Comparison of ENCODE assay signal across 29 cellular contexts in genomic region chr9:129012893-129013448, GRCh38. TPM values are rescaled to one million over a fixed set of nuclear protein-coding genes. Genes with fewer than 3 reads are reported as not detected.
DNase-seq lines count a peak whose midpoint lies in the region; ATAC-seq and TF ChIP-seq lines count a peak whose summit lies in the region.
"Had no signal": no experiment of that assay in that cellular context is flagged by ENCODE, and none has a peak within 500 bp of the region (broad histone marks: within the 10 kb centered on the region; RNA-seq: fewer than 3 reads in every experiment).

No MANE protein-coding gene starts in this region.

- H3K27ac ChIP-seq in IMR-90 (ENCODE audit: insufficient read depth, low read length) (no peak overlapping the region), trophoblast cell (ENCODE audit: low read depth, low read length) (peak overlapping the region; percentile 29)
- H3K27ac ChIP-seq: BLaER1 treated with 17β-estradiol and CSF1 and Interleukin-3, amounts not matched to agents 10 nM and 100 nM had no signal

- H3K4me3 Mint-ChIP-seq in endothelial cell (ENCODE audit: unreplicated experiment): peak overlapping the region; percentile 37
- H3K4me3 Mint-ChIP-seq: CD4-positive, alpha-beta T cell had no signal

- TF ChIP-seq RAD21 in IMR-90 (IDR thresholded peaks at IDR 0.05; ENCODE audit: low read length): no peak

- H2BK120ac ChIP-seq in IMR-90 (ENCODE audit: low read depth, low read length) (no peak overlapping the region), trophoblast cell (ENCODE audit: insufficient read depth, low read length, poor library complexity) (no peak overlapping the region)

- H4K8ac ChIP-seq in IMR-90 (ENCODE audit: low read depth in 2 of 2, low read length in 2 of 2) (no peak overlapping the region), trophoblast cell (ENCODE audit: low read depth, low read length) (no peak overlapping the region)

- H3K79me2 ChIP-seq in trophoblast cell (ENCODE audit: control insufficient read depth, insufficient read depth, low read length, poor library complexity): no peaks in the 10 kb centered on the region

- dilution Hi-C loops in IMR-90 (cut with HindIII; ENCODE audit: low sequenced_read_pairs, unreplicated experiment): no loop called here

- H3K4me3 ChIP-seq in IMR-90 (ENCODE audit: insufficient read depth, low read depth, low read length) (no peak overlapping the region), trophoblast cell (ENCODE audit: low read depth, low read length) (no peak overlapping the region)
- H3K4me3 ChIP-seq: A549; BLaER1 treated with 17β-estradiol and CSF1 and Interleukin-3, amounts not matched to agents 10 nM and 100 nM; K562; SJCRH30 had no signal

- H2BK15ac ChIP-seq in IMR-90 (ENCODE audit: low read depth, low read length): no peak overlapping the region

- H2BK5ac ChIP-seq in IMR-90 (ENCODE audit: low read depth, low read length, poor library complexity, severe bottlenecking) (no peak overlapping the region), trophoblast cell (ENCODE audit: low read depth, low read length, poor library complexity) (no peak overlapping the region)

- no peak overlapping the region for H3K56ac ChIP-seq in IMR-90 (ENCODE audit: extremely low read depth, insufficient read depth, low read length)

- no peak overlapping the region for H2BK20ac ChIP-seq in IMR-90 (ENCODE audit: low read depth, low read length)

- intact Hi-C loops in IMR-90 (cut with micrococcal nuclease): no loop called here

- no peak overlapping the region for H4K12ac ChIP-seq in trophoblast cell (ENCODE audit: low read depth, low read length)

- no peaks in the 10 kb centered on the region for H3K9me3 ChIP-seq in IMR-90 (ENCODE audit: control insufficient read depth, insufficient read depth, low read length)
- no peaks in the 10 kb centered on the region for H3K9me3 ChIP-seq in trophoblast cell (ENCODE audit: insufficient read depth, low read depth, low read length)
- H3K9me3 ChIP-seq: A549; BLaER1 treated with 17β-estradiol and CSF1 and Interleukin-3, amounts not matched to agents 10 nM and 100 nM; Caco-2; SJCRH30 had no signal

- H4K20me1 ChIP-seq in IMR-90 (ENCODE audit: insufficient read depth, low read length): peaks cover 7% of the 10 kb centered on the region

- H2AFZ ChIP-seq in IMR-90 (replicated peaks; ENCODE audit: low read length, poor library complexity) (no peak overlapping the region), trophoblast cell (ENCODE audit: insufficient read depth, low read length, poor library complexity) (no peak overlapping the region)

- H3K4me1 ChIP-seq in IMR-90 (ENCODE audit: control insufficient read depth, insufficient read depth, low read length): no peaks in the 10 kb centered on the region
- H3K4me1 ChIP-seq in trophoblast cell (ENCODE audit: control insufficient read depth in 1 of 2, insufficient read depth in 2 of 2, low read length in 2 of 2): peaks cover 28 to 32% of the 10 kb centered on the region in 2 experiments
- H3K4me1 ChIP-seq: A549, Caco-2 had no signal

- CTCF ChIA-PET in IMR-90 (lab: Yijun Ruan, JAX): interaction anchor here (0.9 kb wide), 1 partner anchor 18 kb away, joined by 3 read pairs; no protein-coding TSS in a partner anchor

- BruUV-seq in IMR-90 (replicated peaks; lab: Mats Ljungman, UMichigan): no TSS peak

- H3K4me2 ChIP-seq in IMR-90 (ENCODE audit: low read depth, low read length) (no peak overlapping the region), trophoblast cell (ENCODE audit: low read length) (no peak overlapping the region)
- H3K4me2 ChIP-seq: A549; BLaER1 treated with 17β-estradiol and CSF1 and Interleukin-3, amounts not matched to agents 10 nM and 100 nM had no signal

- H3K4me1 Mint-ChIP-seq in endothelial cell (ENCODE audit: unreplicated experiment): peaks cover 8% of the 10 kb centered on the region

- no peak overlapping the region for H4K5ac ChIP-seq in IMR-90 (ENCODE audit: low read depth, low read length)

- H3K27me3 ChIP-seq in IMR-90 (ENCODE audit: control insufficient read depth, insufficient read depth, low read length): no peaks in the 10 kb centered on the region
- no peaks in the 10 kb centered on the region for H3K27me3 ChIP-seq in trophoblast cell (ENCODE audit: insufficient read depth, low read length)
- H3K27me3 ChIP-seq: BLaER1 treated with 17β-estradiol and CSF1 and Interleukin-3, amounts not matched to agents 10 nM and 100 nM; SJCRH30 had no signal

- H3K23ac ChIP-seq in IMR-90 (ENCODE audit: low read depth, low read length): no peak overlapping the region
- no peak overlapping the region for H3K23ac ChIP-seq in trophoblast cell (ENCODE audit: low read length)

- peak overlapping the region; percentile 42 for H2AK9ac ChIP-seq in IMR-90 (replicated peaks; ENCODE audit: low read depth, low read length, poor library complexity)

- H3K9ac ChIP-seq in IMR-90 (ENCODE audit: low read depth, low read length) (no peak overlapping the region), trophoblast cell (ENCODE audit: low read length) (no peak overlapping the region)

- in situ Hi-C loops in IMR-90 (cut with MboI; ENCODE audit: low sequenced_read_pairs): no loop called here

- H2AK5ac ChIP-seq in IMR-90 (ENCODE audit: low read depth, low read length) (no peak overlapping the region), trophoblast cell (ENCODE audit: low read length) (no peak overlapping the region)

- no peak for TF ChIP-seq CTCF in IMR-90 (conservative IDR thresholded peaks at IDR 0.05; ENCODE audit: low read depth, low read length)
- no peak for TF ChIP-seq CTCF in endothelial cell (IDR thresholded peaks at IDR 0.05; ENCODE audit: unreplicated experiment)

- H3K4ac ChIP-seq in IMR-90 (ENCODE audit: low read depth, low read length): no peak overlapping the region
- H3K4ac ChIP-seq in trophoblast cell (ENCODE audit: low read depth, low read length): no peak overlapping the region

- POLR2A ChIA-PET in IMR-90 (lab: Charles Lee; ENCODE audit: unreplicated experiment): no interaction called here

- H3K36me3 ChIP-seq in IMR-90 (ENCODE audit: control insufficient read depth, insufficient read depth, low read length) (peaks cover 28% of the 10 kb centered on the region), trophoblast cell (ENCODE audit: control insufficient read depth in 1 of 2, insufficient read depth in 2 of 2, low read length in 2 of 2) (peaks cover 52 to 59% of the 10 kb centered on the region in 2 experiments)

- H3K18ac ChIP-seq in IMR-90 (ENCODE audit: low read depth, low read length) (no peak overlapping the region), trophoblast cell (ENCODE audit: low read length) (no peak overlapping the region)

- H3K9me1 ChIP-seq in IMR-90 (ENCODE audit: insufficient read depth, low read length): no peaks in the 10 kb centered on the region

- H3K14ac ChIP-seq in IMR-90 (replicated peaks; ENCODE audit: low read depth, low read length): no peak overlapping the region
- H3K14ac ChIP-seq in trophoblast cell (ENCODE audit: low read length): no peak overlapping the region

- H3K79me1 ChIP-seq in IMR-90 (ENCODE audit: low read depth in 1 of 2, low read length in 2 of 2): peaks cover 0 to 10% of the 10 kb centered on the region in 2 experiments; a peak in 1 of 4 replicates
- H3K79me1 ChIP-seq in trophoblast cell (ENCODE audit: low read length): no peaks in the 10 kb centered on the region

- H3K27me3 Mint-ChIP-seq in endothelial cell (ENCODE audit: unreplicated experiment): peaks cover 4% of the 10 kb centered on the region
- H3K27me3 Mint-ChIP-seq: CD4-positive, alpha-beta T cell had no signal

- no peak overlapping the region for H4K91ac ChIP-seq in IMR-90 (ENCODE audit: insufficient read depth, low read depth, low read length)
- H4K91ac ChIP-seq in trophoblast cell (ENCODE audit: low read depth, low read length): no peak overlapping the region

- DNase-seq in ELF-1 (ENCODE audit: low read depth, low spot score) (peak; percentile 56), IMR-90 (no peak), endothelial cell (ENCODE audit: low spot score) (no peak), trophoblast cell (no peak), epidermal melanocyte (ENCODE audit: insufficient read length, low spot score) (no peak)
- DNase-seq in activated CD4-positive, alpha-beta T cell treated with anti-CD3 and anti-CD28 coated beads for 1 hour: no peak
- DNase-seq: AML-193; Caco-2; CD4-positive, alpha-beta T cell; DMS 273 treated with DMSO at 0.1 percent for 48 hours; DMS79; EL; GF-D8; Kasumi-1; MV-4-11; NCI-H1105 treated with DMSO at 0.1 percent for 48 hours; NCI-H146; NCI-H1930; NCI-H2107; NCI-H446; NCI-H524 treated with DMSO at 0.1 percent for 48 hours; NCI-H774; SJCRH30 had no signal

- 80% methylated on average over 5 of the region's 16 CpGs; no CpG with 5 or more reads in 1 of the 2 experiments for WGBS in IMR-90 (ENCODE audit: extremely low coverage in 2 of 2, insufficient read length in 1 of 2), 2 experiments
- WGBS in trophoblast cell (ENCODE audit: extremely low coverage, insufficient coverage, insufficient read length): no CpG with 5 or more reads among the region's 16 CpGs

- H3K9me3 Mint-ChIP-seq in endothelial cell (ENCODE audit: unreplicated experiment): no peaks in the 10 kb centered on the region
- H3K9me3 Mint-ChIP-seq: CD4-positive, alpha-beta T cell had no signal

- no peak overlapping the region for H2BK12ac ChIP-seq in trophoblast cell (ENCODE audit: low read length)

- peaks cover 23% of the 10 kb centered on the region for H3K36me3 Mint-ChIP-seq in endothelial cell (ENCODE audit: low read depth, unreplicated experiment)

- no peak for ATAC-seq in IMR-90 (ENCODE audit: low read depth)
- no peak for ATAC-seq in HG03175 (IDR thresholded peaks at IDR 0.05; ENCODE audit: unreplicated experiment)
- ATAC-seq: A549, HepG2, K562, Right ventricle myocardium inferior had no signal

- no peak for TF ChIP-seq POLR2A in IMR-90 (IDR thresholded peaks at IDR 0.05; ENCODE audit: low read depth, low read length)

- peak overlapping the region; percentile 57 for H3K27ac Mint-ChIP-seq in endothelial cell (ENCODE audit: unreplicated experiment)
- H3K27ac Mint-ChIP-seq: CD4-positive, alpha-beta T cell had no signal

TF ChIP-seq in IMR-90, 13 proteins besides CTCF, POLR2A, EP300 and RAD21 (continues in another document):
- TF ChIP-seq NFE2L2 (IDR thresholded peaks at IDR 0.05; ENCODE audit: low read depth, low read length) (no peak), BHLHE40 (IDR thresholded peaks at IDR 0.05; ENCODE audit: low read depth, low read length) (no peak), CHD1 (IDR thresholded peaks at IDR 0.05; ENCODE audit: low read depth, low read length) (no peak), SMC3 (IDR thresholded peaks at IDR 0.05; ENCODE audit: low read depth, low read length) (no peak)

RNA-seq across cellular contexts. Expression of gene SH3GLB2, which starts 15.2 kb away (rescaled TPM):
- 26.4 and 36.4 TPM in 2 replicates for total RNA-seq in IMR-90 (2012; rRNA removed)
- polyA plus RNA-seq in IMR-90 (2012; rRNA removed): 68.4 and 72.1 TPM in 2 replicates
- polyA plus RNA-seq in IMR-90 (2012; cell fraction: cytosol; rRNA removed): 29.3 and 50.5 TPM in 2 replicates
- 357 and 697 TPM in 2 replicates for polyA plus RNA-seq in IMR-90 (2012; cell fraction: nucleus; rRNA removed; ENCODE audit: low replicate concordance)
- 94.3 TPM for total RNA-seq in endothelial cell (ENCODE audit: unreplicated experiment)
- 60.0 and 65.8 TPM in 2 replicates for polyA plus RNA-seq in trophoblast cell (2013)

RNA-seq across cellular contexts. Expression of gene MIGA2, which starts 23.5 kb away (rescaled TPM):
- total RNA-seq in IMR-90 (2012; rRNA removed) (9.7 and 12.5 TPM in 2 replicates), endothelial cell (ENCODE audit: unreplicated experiment) (32.9 TPM)
- polyA plus RNA-seq in IMR-90 (2012; rRNA removed): 25.3 and 25.9 TPM in 2 replicates
- 22.2 and 23.0 TPM in 2 replicates for polyA plus RNA-seq in IMR-90 (2012; cell fraction: cytosol; rRNA removed)
- 87.9 and 243 TPM in 2 replicates for polyA plus RNA-seq in IMR-90 (2012; cell fraction: nucleus; rRNA removed; ENCODE audit: low replicate concordance)
- polyA plus RNA-seq in trophoblast cell (2013): 11.5 and 11.6 TPM in 2 replicates
